1 cellular context compared by ENCODE assay signal in the genomic region with DNA sequence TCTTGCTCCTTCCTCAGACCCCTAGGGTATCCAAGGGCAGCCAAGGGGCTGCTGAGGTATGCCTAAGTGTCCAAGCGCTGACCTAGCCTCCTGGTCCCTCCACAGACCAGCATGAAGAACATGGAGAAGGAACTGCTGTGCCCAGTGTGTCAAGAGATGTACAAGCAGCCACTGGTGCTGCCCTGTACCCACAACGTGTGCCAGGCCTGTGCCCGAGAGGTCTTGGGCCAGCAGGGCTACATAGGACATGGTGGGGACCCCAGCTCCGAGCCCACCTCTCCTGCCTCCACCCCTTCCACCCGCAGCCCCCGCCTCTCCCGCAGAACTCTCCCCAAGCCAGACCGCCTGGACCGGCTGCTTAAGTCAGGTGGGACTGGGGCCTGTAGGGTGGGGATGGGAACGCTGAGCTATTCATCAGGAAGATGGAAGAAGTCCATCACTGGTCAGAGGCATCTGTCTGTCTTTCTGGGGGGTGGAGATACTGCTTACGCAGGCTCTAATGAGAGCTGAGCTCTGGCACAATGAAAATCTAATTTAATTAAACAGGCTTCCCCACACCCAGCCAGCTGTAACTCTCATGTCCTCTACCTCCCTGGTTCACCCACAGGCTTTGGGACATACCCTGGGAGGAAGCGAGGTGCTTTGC.
TF ChIP-seq lines count a peak whose summit lies in the region.

No MANE protein-coding gene starts in this region.

TF ChIP-seq in GM23338, 12 proteins besides CTCF, POLR2A, EP300 and RAD21:
- TF ChIP-seq, protein P1, sequence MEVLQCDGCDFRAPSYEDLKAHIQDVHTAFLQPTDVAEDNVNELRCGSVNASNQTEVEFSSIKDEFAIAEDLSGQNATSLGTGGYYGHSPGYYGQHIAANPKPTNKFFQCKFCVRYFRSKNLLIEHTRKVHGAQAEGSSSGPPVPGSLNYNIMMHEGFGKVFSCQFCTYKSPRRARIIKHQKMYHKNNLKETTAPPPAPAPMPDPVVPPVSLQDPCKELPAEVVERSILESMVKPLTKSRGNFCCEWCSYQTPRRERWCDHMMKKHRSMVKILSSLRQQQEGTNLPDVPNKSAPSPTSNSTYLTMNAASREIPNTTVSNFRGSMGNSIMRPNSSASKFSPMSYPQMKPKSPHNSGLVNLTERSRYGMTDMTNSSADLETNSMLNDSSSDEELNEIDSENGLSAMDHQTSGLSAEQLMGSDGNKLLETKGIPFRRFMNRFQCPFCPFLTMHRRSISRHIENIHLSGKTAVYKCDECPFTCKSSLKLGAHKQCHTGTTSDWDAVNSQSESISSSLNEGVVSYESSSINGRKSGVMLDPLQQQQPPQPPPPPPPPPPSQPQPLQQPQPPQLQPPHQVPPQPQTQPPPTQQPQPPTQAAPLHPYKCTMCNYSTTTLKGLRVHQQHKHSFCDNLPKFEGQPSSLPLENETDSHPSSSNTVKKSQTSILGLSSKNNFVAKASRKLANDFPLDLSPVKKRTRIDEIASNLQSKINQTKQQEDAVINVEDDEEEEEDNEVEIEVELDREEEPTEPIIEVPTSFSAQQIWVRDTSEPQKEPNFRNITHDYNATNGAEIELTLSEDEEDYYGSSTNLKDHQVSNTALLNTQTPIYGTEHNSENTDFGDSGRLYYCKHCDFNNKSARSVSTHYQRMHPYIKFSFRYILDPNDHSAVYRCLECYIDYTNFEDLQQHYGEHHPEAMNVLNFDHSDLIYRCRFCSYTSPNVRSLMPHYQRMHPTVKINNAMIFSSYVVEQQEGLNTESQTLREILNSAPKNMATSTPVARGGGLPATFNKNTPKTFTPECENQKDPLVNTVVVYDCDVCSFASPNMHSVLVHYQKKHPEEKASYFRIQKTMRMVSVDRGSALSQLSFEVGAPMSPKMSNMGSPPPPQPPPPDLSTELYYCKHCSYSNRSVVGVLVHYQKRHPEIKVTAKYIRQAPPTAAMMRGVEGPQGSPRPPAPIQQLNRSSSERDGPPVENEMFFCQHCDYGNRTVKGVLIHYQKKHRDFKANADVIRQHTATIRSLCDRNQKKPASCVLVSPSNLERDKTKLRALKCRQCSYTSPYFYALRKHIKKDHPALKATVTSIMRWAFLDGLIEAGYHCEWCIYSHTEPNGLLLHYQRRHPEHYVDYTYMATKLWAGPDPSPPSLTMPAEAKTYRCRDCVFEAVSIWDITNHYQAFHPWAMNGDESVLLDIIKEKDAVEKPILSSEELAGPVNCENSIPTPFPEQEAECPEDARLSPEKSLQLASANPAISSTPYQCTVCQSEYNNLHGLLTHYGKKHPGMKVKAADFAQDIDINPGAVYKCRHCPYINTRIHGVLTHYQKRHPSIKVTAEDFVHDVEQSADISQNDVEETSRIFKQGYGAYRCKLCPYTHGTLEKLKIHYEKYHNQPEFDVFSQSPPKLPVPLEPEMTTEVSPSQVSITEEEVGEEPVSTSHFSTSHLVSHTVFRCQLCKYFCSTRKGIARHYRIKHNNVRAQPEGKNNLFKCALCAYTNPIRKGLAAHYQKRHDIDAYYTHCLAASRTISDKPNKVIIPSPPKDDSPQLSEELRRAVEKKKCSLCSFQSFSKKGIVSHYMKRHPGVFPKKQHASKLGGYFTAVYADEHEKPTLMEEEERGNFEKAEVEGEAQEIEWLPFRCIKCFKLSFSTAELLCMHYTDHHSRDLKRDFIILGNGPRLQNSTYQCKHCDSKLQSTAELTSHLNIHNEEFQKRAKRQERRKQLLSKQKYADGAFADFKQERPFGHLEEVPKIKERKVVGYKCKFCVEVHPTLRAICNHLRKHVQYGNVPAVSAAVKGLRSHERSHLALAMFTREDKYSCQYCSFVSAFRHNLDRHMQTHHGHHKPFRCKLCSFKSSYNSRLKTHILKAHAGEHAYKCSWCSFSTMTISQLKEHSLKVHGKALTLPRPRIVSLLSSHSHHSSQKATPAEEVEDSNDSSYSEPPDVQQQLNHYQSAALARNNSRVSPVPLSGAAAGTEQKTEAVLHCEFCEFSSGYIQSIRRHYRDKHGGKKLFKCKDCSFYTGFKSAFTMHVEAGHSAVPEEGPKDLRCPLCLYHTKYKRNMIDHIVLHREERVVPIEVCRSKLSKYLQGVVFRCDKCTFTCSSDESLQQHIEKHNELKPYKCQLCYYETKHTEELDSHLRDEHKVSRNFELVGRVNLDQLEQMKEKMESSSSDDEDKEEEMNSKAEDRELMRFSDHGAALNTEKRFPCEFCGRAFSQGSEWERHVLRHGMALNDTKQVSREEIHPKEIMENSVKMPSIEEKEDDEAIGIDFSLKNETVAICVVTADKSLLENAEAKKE (CRISPR knock-in tag; IDR thresholded peaks at IDR 0.05) = no peak
- TF ChIP-seq ZNF331 (CRISPR knock-in tag; IDR thresholded peaks at IDR 0.05; ENCODE audit: low read depth) (no peak), ZNF114 (CRISPR knock-in tag; IDR thresholded peaks at IDR 0.05) (no peak), EZH2 (IDR thresholded peaks at IDR 0.05; ENCODE audit: low read depth, unreplicated experiment) (no peak)
